In the genomic region with DNA sequence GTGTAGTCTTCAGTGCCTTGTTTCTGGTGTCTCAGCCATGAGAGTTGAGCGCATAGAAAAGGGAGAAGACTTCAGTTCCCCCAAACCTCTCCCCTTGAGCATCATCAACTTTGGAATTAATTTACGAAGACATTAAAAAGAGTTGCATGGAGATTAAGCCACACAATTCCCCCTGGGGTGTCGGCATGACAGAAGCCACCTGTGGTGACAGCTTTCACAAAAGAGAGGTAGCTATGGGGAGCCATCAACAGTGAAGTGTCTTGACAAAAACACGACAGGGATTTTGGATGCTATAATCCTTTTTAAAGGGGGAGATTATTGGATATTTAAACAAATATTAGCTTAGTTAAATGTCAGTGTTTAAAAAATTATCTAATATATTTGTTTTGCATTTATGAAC, we compare ENCODE assay signal across 1 cellular context.
TF ChIP-seq lines count a peak whose summit lies in the region.

No MANE protein-coding gene starts in this region.

TF ChIP-seq in GM23338, 12 proteins besides CTCF, POLR2A, EP300 and RAD21 (continued from another document):
- TF ChIP-seq, protein P1, sequence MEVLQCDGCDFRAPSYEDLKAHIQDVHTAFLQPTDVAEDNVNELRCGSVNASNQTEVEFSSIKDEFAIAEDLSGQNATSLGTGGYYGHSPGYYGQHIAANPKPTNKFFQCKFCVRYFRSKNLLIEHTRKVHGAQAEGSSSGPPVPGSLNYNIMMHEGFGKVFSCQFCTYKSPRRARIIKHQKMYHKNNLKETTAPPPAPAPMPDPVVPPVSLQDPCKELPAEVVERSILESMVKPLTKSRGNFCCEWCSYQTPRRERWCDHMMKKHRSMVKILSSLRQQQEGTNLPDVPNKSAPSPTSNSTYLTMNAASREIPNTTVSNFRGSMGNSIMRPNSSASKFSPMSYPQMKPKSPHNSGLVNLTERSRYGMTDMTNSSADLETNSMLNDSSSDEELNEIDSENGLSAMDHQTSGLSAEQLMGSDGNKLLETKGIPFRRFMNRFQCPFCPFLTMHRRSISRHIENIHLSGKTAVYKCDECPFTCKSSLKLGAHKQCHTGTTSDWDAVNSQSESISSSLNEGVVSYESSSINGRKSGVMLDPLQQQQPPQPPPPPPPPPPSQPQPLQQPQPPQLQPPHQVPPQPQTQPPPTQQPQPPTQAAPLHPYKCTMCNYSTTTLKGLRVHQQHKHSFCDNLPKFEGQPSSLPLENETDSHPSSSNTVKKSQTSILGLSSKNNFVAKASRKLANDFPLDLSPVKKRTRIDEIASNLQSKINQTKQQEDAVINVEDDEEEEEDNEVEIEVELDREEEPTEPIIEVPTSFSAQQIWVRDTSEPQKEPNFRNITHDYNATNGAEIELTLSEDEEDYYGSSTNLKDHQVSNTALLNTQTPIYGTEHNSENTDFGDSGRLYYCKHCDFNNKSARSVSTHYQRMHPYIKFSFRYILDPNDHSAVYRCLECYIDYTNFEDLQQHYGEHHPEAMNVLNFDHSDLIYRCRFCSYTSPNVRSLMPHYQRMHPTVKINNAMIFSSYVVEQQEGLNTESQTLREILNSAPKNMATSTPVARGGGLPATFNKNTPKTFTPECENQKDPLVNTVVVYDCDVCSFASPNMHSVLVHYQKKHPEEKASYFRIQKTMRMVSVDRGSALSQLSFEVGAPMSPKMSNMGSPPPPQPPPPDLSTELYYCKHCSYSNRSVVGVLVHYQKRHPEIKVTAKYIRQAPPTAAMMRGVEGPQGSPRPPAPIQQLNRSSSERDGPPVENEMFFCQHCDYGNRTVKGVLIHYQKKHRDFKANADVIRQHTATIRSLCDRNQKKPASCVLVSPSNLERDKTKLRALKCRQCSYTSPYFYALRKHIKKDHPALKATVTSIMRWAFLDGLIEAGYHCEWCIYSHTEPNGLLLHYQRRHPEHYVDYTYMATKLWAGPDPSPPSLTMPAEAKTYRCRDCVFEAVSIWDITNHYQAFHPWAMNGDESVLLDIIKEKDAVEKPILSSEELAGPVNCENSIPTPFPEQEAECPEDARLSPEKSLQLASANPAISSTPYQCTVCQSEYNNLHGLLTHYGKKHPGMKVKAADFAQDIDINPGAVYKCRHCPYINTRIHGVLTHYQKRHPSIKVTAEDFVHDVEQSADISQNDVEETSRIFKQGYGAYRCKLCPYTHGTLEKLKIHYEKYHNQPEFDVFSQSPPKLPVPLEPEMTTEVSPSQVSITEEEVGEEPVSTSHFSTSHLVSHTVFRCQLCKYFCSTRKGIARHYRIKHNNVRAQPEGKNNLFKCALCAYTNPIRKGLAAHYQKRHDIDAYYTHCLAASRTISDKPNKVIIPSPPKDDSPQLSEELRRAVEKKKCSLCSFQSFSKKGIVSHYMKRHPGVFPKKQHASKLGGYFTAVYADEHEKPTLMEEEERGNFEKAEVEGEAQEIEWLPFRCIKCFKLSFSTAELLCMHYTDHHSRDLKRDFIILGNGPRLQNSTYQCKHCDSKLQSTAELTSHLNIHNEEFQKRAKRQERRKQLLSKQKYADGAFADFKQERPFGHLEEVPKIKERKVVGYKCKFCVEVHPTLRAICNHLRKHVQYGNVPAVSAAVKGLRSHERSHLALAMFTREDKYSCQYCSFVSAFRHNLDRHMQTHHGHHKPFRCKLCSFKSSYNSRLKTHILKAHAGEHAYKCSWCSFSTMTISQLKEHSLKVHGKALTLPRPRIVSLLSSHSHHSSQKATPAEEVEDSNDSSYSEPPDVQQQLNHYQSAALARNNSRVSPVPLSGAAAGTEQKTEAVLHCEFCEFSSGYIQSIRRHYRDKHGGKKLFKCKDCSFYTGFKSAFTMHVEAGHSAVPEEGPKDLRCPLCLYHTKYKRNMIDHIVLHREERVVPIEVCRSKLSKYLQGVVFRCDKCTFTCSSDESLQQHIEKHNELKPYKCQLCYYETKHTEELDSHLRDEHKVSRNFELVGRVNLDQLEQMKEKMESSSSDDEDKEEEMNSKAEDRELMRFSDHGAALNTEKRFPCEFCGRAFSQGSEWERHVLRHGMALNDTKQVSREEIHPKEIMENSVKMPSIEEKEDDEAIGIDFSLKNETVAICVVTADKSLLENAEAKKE (CRISPR knock-in tag; IDR thresholded peaks at IDR 0.05): no peak
- TF ChIP-seq JUNB (IDR thresholded peaks at IDR 0.05; ENCODE audit: unreplicated experiment) (no peak), ZNF331 (CRISPR knock-in tag; IDR thresholded peaks at IDR 0.05; ENCODE audit: low read depth) (no peak), ZNF114 (CRISPR knock-in tag; IDR thresholded peaks at IDR 0.05) (no peak), CREB1 (CRISPR knock-in tag; IDR thresholded peaks at IDR 0.05; ENCODE audit: low read depth) (no peak), STAT1 (IDR thresholded peaks at IDR 0.05; ENCODE audit: unreplicated experiment) (no peak)
- TF ChIP-seq, protein P2, sequence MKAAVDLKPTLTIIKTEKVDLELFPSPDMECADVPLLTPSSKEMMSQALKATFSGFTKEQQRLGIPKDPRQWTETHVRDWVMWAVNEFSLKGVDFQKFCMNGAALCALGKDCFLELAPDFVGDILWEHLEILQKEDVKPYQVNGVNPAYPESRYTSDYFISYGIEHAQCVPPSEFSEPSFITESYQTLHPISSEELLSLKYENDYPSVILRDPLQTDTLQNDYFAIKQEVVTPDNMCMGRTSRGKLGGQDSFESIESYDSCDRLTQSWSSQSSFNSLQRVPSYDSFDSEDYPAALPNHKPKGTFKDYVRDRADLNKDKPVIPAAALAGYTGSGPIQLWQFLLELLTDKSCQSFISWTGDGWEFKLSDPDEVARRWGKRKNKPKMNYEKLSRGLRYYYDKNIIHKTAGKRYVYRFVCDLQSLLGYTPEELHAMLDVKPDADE (IDR thresholded peaks at IDR 0.05): no peak
